9 cellular contexts compared by ENCODE assay signal in the genomic region with DNA sequence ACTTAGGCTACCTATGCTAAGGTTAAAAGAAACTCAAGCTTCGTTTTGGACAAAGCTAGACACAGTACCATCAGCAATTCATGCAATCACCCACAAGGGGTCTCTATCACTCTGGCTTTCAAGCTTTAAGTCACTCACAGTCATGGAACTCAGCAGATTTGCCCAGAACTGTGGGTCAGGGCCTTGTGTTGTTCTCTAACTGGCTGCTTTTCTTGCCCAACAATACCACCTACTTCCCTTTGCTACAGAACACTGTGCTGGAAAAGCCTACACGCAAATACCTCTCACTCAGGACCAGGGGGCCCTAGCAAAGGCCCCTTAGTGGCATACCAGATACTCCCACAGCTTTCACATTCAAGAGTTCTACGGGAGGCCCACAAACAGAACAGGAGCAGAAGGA. TPM values are rescaled to one million over a fixed set of nuclear protein-coding genes. Genes with fewer than 3 reads are reported as not detected.
DNase-seq lines count a peak whose midpoint lies in the region; ATAC-seq and TF ChIP-seq lines count a peak whose summit lies in the region.
"Had no signal": no experiment of that assay in that cellular context is flagged by ENCODE, and none has a peak within 500 bp of the region (broad histone marks: within the 10 kb centered on the region; RNA-seq: fewer than 3 reads in every experiment).

No MANE protein-coding gene starts in this region.

- H3K4me3 Mint-ChIP-seq in activated B cell treated with CpG ODN at 0.5 μM for 24 hours: peak overlapping the region; percentile 17

- TF ChIP-seq CTCF in activated B cell treated with CpG ODN at 0.5 μM for 24 hours (IDR thresholded peaks at IDR 0.05) (peak; percentile 44), lung (IDR thresholded peaks at IDR 0.05; ENCODE audit: control extremely low read depth, extremely low read depth) (peak; percentile 91), stomach (IDR thresholded peaks at IDR 0.05) (peak in 5 of 7 experiments; percentile 76 to 96 (median 86))

- H3K4me3 ChIP-seq in lung (no peak overlapping the region), stomach (no peak overlapping the region)

- H3K4me1 ChIP-seq in lung (ENCODE audit: control insufficient read depth in 2 of 2, insufficient read depth in 2 of 2, low read length in 2 of 2) (no peaks in the 10 kb centered on the region), stomach (peaks cover 0 to 34% (median 17%) of the 10 kb centered on the region in 4 donors)

- CTCF ChIA-PET in activated B cell treated with CpG ODN at 0.5 μM for 24 hours (lab: Charles Lee): interaction anchor here (0.6 to 15.0 kb wide), 29 partner anchors 9 to 441 kb away, joined by 3 to 368 read pairs (median 5); partner anchors contain the start of genes NAB2, NEMP1, STAT6 and ZBTB39

- TF ChIP-seq EP300 in stomach (IDR thresholded peaks at IDR 0.05): no peak

- intact Hi-C loops in activated B cell treated with CpG ODN at 0.5 μM for 24 hours (cut with micrococcal nuclease): loop anchor here (1.0 to 2.0 kb wide), 6 partner anchors 9 to 173 kb away; partner anchors contain the start of gene NEMP1
- intact Hi-C loops in stomach (cut with DNase I; ENCODE audit: low total_unique reads): loop anchor here (5.0 kb wide), 1 partner anchor 43 kb away; the partner anchor contains the start of gene STAT6

- H3K36me3 ChIP-seq in lung (ENCODE audit: control insufficient read depth in 2 of 2, insufficient read depth in 2 of 2, low read length in 2 of 2) (peaks cover 0 to 2% of the 10 kb centered on the region in 2 donors), stomach (peaks cover 0 to 39% (median 34%) of the 10 kb centered on the region in 4 donors)

- H3K27ac ChIP-seq in lung (ENCODE audit: low read depth in 1 of 2, low read length in 1 of 2) (peak overlapping the region in 1 of 2 donors; percentile 73), stomach (peak overlapping the region; percentile 16 to 79 (median 77))

- H3K27me3 ChIP-seq in lung (ENCODE audit: control insufficient read depth, insufficient read depth) (no peaks in the 10 kb centered on the region), stomach (no peaks in the 10 kb centered on the region)

- TF ChIP-seq POLR2A in stomach (IDR thresholded peaks at IDR 0.05): no peak

- H3K9me3 ChIP-seq in lung (ENCODE audit: control insufficient read depth in 2 of 2, insufficient read depth in 1 of 2, low read length in 1 of 2) (no peaks in the 10 kb centered on the region), stomach (no peaks in the 10 kb centered on the region)

- peak; percentile 61 for DNase-seq in AG08396 (ENCODE audit: low spot score)
- peak; percentile 75 for DNase-seq in NCI-H2196 (lab: John Stamatoyannopoulos, UW; ENCODE audit: unreplicated experiment)
- DNase-seq in activated B cell treated with CpG ODN at 0.5 μM for 24 hours: peak; percentile 16
- DNase-seq in ecto neural progenitor cell (ENCODE audit: low spot score): peak; percentile 68
- peak; percentile 70 for DNase-seq in lung (ENCODE audit: low spot score)
- peak; percentile 60 for DNase-seq in stomach

- POLR2A ChIA-PET in activated B cell treated with CpG ODN at 0.5 μM for 24 hours (lab: Charles Lee): interaction anchor here (0.6 to 13.8 kb wide), 6 partner anchors 10 to 312 kb away, joined by 4 to 359 read pairs (median 10); partner anchors contain the start of genes NAB2, NEMP1 and STAT6

- H3K27ac Mint-ChIP-seq in activated B cell treated with CpG ODN at 0.5 μM for 24 hours: peak overlapping the region; percentile 79

- peaks cover 44% of the 10 kb centered on the region for H3K36me3 Mint-ChIP-seq in activated B cell treated with CpG ODN at 0.5 μM for 24 hours (ENCODE audit: low read depth)

- no peaks in the 10 kb centered on the region for H3K27me3 Mint-ChIP-seq in activated B cell treated with CpG ODN at 0.5 μM for 24 hours

- 24 to 25% methylated on average over 3 of the region's 3 CpGs for WGBS in lung, 2 donors
- WGBS in stomach, 5 donors: 20 to 38% (median 27%) methylated on average over 3 of the region's 3 CpGs

- ATAC-seq in GM18508 (IDR thresholded peaks at IDR 0.05; ENCODE audit: insufficient read depth, unreplicated experiment) (peak; percentile 77), HG03095 (IDR thresholded peaks at IDR 0.05; ENCODE audit: unreplicated experiment) (peak; percentile 73), activated B cell treated with CpG ODN at 0.5 μM for 24 hours (ENCODE audit: low read depth) (peak; percentile 99), lung (ENCODE audit: insufficient read depth, low FRiP score) (peak; percentile 91)

- no peaks in the 10 kb centered on the region for H3K9me3 Mint-ChIP-seq in activated B cell treated with CpG ODN at 0.5 μM for 24 hours

- peaks cover 33% of the 10 kb centered on the region for H3K4me1 Mint-ChIP-seq in activated B cell treated with CpG ODN at 0.5 μM for 24 hours

RNA-seq across cellular contexts. Expression of gene NEMP1, which starts 9.1 kb away (rescaled TPM):
- total RNA-seq in activated B cell treated with CpG ODN at 0.5 μM for 24 hours: 23.0 and 27.6 TPM in 2 replicates
- 10 to 100 TPM; 10.6 to 14.3 TPM for total RNA-seq in lung
- polyA plus RNA-seq in lung: 1 to 10 TPM; 3.7 to 4.8 TPM
- total RNA-seq in stomach: 10 to 100 TPM in 1 of 5 donors, 1 to 10 TPM in 4; 1.2 to 16.7 (median 2.7) TPM
- 1 to 10 TPM; 1.1 to 3.8 (median 2.2) TPM for polyA plus RNA-seq in stomach

RNA-seq across cellular contexts. Expression of gene NAB2, which starts 19.4 kb away (rescaled TPM):
- total RNA-seq in activated B cell treated with CpG ODN at 0.5 μM for 24 hours: 20.4 and 22.1 TPM in 2 replicates
- 10 to 100 TPM; 45.2 to 51.3 TPM for total RNA-seq in lung
- 10 to 100 TPM; 16.7 to 32.5 TPM for polyA plus RNA-seq in lung
- total RNA-seq in stomach: 10 to 100 TPM in 2 of 5 donors, 1 to 10 TPM in 2, not detected in 1; 1.7 to 12.1 (median 8.3) TPM
- 10 to 100 TPM; 14.1 to 16.6 (median 16.3) TPM for polyA plus RNA-seq in stomach

RNA-seq across cellular contexts. Expression of gene MYO1A, which starts 19.6 kb away (rescaled TPM):
- total RNA-seq in activated B cell treated with CpG ODN at 0.5 μM for 24 hours (0.39 and 0.71 TPM in 2 replicates), lung (under 1 TPM; 0.09 to 0.67 TPM), stomach (10 to 100 TPM in 4 of 5 donors, 1 to 10 TPM in 1; 2.7 to 97.3 (median 19.3) TPM)
- polyA plus RNA-seq in lung (under 1 TPM; 0.13 to 0.28 TPM), stomach (10 to 100 TPM in 1 of 3 donors, 1 to 10 TPM in 1, under 1 TPM in 1; 0.70 to 16.2 (median 1.2) TPM)

RNA-seq across cellular contexts. Expression of gene STAT6, which starts 41.6 kb away (rescaled TPM):
- total RNA-seq in activated B cell treated with CpG ODN at 0.5 μM for 24 hours (635 and 745 TPM in 2 replicates), lung (100 to 1,000 TPM; 118 to 216 TPM), stomach (100 to 1,000 TPM in 4 of 5 donors, 10 to 100 TPM in 1; 81.9 to 343 (median 209) TPM)
- polyA plus RNA-seq in lung (100 to 1,000 TPM; 150 to 199 TPM), stomach (100 to 1,000 TPM; 138 to 477 (median 147) TPM)

RNA-seq across cellular contexts. Expression of gene TAC3, which starts 53.2 kb away (rescaled TPM):
- total RNA-seq in activated B cell treated with CpG ODN at 0.5 μM for 24 hours: not detected in 2 replicates
- not detected for total RNA-seq in lung
- not detected for polyA plus RNA-seq in lung
- total RNA-seq in stomach: 10 to 100 TPM in 1 of 5 donors, 1 to 10 TPM in 2, not detected in 2; 2.0 to 19.8 (median 7.6) TPM
- under 1 TPM in 2 of 3 donors, not detected in 1; 0.62 to 0.75 TPM for polyA plus RNA-seq in stomach
- total RNA-seq: subcutaneous adipose tissue had no signal

Comparison
In these comparisons a context has a peak if more than half of its experiments do, and no peak if none do; other contexts are left out.
1. DNase-seq: peak in every context shown above with its lines; median percentile 75 in NCI-H2196; 70 in lung; 68 in ecto neural progenitor cell; 61 in AG08396; 60 in stomach; 16 in activated B cell treated with CpG ODN at 0.5 μM for 24 hours.